Comparison of ENCODE assay signal across 8 cellular contexts in genomic region chr4:185142911-185143595, GRCh38. TPM values are rescaled to one million over a fixed set of nuclear protein-coding genes. Genes with fewer than 3 reads are reported as not detected.
A peak's percentile ranks its signal among the peaks of the same experiment; 100 is the strongest.
DNase-seq lines count a peak whose midpoint lies in the region; ATAC-seq and TF ChIP-seq lines count a peak whose summit lies in the region.

Gene SLC25A4 (plus strand): TSS chr4:185143266. CDS start chr4:185143373, 107 bp downstream.

- peak within 1 kb of the TSS; percentile 99 for H3K4me2 ChIP-seq in IMR-90 (ENCODE audit: low read depth, low read length)

- BruUV-seq in IMR-90 (replicated peaks; lab: Mats Ljungman, UMichigan), result no TSS peak

- intact Hi-C loops in IMR-90 (cut with micrococcal nuclease), result loop anchor here (2.0 to 10.0 kb wide), 4 partner anchors 40 to 899 kb away; no protein-coding TSS in a partner anchor

- TF ChIP-seq POLR2A in IMR-90 (IDR thresholded peaks at IDR 0.05; ENCODE audit: low read depth, low read length), result peak; percentile 92

- H4K91ac ChIP-seq in IMR-90 (ENCODE audit: insufficient read depth, low read depth, low read length), result no peak within 1 kb of the TSS

- H3K36me3 ChIP-seq in IMR-90 (ENCODE audit: control insufficient read depth, insufficient read depth, low read length) (peaks cover 2% of the 10 kb centered on the region; the same call in 1 of the 2 replicates), neuron (ENCODE audit: insufficient read depth, low read length) (peaks cover 10% of the 10 kb centered on the region)

- H4K8ac ChIP-seq in IMR-90 (ENCODE audit: low read depth in 2 of 2, low read length in 2 of 2), result peak within 1 kb of the TSS; percentile 73 to 83

- no peak within 1 kb of the TSS for H3K18ac ChIP-seq in IMR-90 (ENCODE audit: low read depth, low read length)

- peak within 1 kb of the TSS; percentile 46; the same call in 1 of the 2 replicates for H2BK120ac ChIP-seq in IMR-90 (ENCODE audit: low read depth, low read length)

- DNase-seq in DMS79 treated with DMSO at 0.1 percent for 48 hours (lab: John Stamatoyannopoulos, UW) (peak; percentile 39), IMR-90 (peak; percentile 62), SHP77 (lab: John Stamatoyannopoulos, UW) (peak; percentile 27 to 42), activated gamma-delta T cell treated with Interleukin-2 at 50 U/mL for 16 hours (peak; percentile 80), foreskin keratinocyte (peak in 1 of 2 donors; percentile 49)

- dilution Hi-C loops in IMR-90 (cut with HindIII; ENCODE audit: low sequenced_read_pairs, unreplicated experiment), result no loop called here

- CTCF ChIA-PET in IMR-90 (lab: Yijun Ruan, JAX), result interaction anchor here (0.6 to 1.7 kb wide), 4 partner anchors 9 to 54 kb away, joined by 3 to 7 read pairs (median 4); no protein-coding TSS in a partner anchor

- H3K9me1 ChIP-seq in IMR-90 (ENCODE audit: insufficient read depth, low read length), result no peaks in the 10 kb centered on the region

- peak within 1 kb of the TSS; percentile 76 for H3K9ac ChIP-seq in IMR-90 (ENCODE audit: low read depth, low read length)

- H3K79me1 ChIP-seq in IMR-90 (ENCODE audit: low read depth in 1 of 2, low read length in 2 of 2), result peaks cover 0 to 15% of the 10 kb centered on the region in 2 experiments; a peak in 3 of 4 replicates

- in situ Hi-C loops in IMR-90 (cut with MboI; ENCODE audit: low sequenced_read_pairs), result no loop called here

- H2AK9ac ChIP-seq in IMR-90 (replicated peaks; ENCODE audit: low read depth, low read length, poor library complexity), result peak within 1 kb of the TSS; percentile 91

- H3K4me1 ChIP-seq in IMR-90 (ENCODE audit: control insufficient read depth, insufficient read depth, low read length) (no peaks in the 10 kb centered on the region; the same call in 1 of the 2 replicates), foreskin keratinocyte (peaks cover 5% of the 10 kb centered on the region), neuron (ENCODE audit: insufficient read depth, low read length) (peaks cover 13% of the 10 kb centered on the region)

- 0 out of 2 replicates have a peak within 1 kb of the TSS, but pooled peaks have one; percentile 54 for H2AK5ac ChIP-seq in IMR-90 (ENCODE audit: low read depth, low read length)

- TF ChIP-seq CTCF in IMR-90 (conservative IDR thresholded peaks at IDR 0.05; ENCODE audit: low read depth, low read length) (peak; percentile 53), foreskin keratinocyte (conservative IDR thresholded peaks at IDR 0.05) (peak; percentile 55), subcutaneous adipose tissue (IDR thresholded peaks at IDR 0.05; ENCODE audit: low read depth) (no peak)

- H4K5ac ChIP-seq in IMR-90 (ENCODE audit: low read depth, low read length), result no peak within 1 kb of the TSS; the same call in 1 of the 2 replicates

- H3K4ac ChIP-seq in IMR-90 (ENCODE audit: low read depth, low read length), result peak within 1 kb of the TSS; percentile 59; the same call in 1 of the 2 replicates

- H2BK20ac ChIP-seq in IMR-90 (ENCODE audit: low read depth, low read length), result no peak within 1 kb of the TSS

- no peak within 1 kb of the TSS for H2BK5ac ChIP-seq in IMR-90 (ENCODE audit: low read depth, low read length, poor library complexity, severe bottlenecking)

- peak; percentile 96 for ATAC-seq in GM21515 (IDR thresholded peaks at IDR 0.05; ENCODE audit: unreplicated experiment)
- peak; percentile 98 for ATAC-seq in IMR-90 (ENCODE audit: low read depth)
- ATAC-seq in foreskin keratinocyte, result peak; percentile 91

- H3K56ac ChIP-seq in IMR-90 (ENCODE audit: extremely low read depth, insufficient read depth, low read length), result no peak within 1 kb of the TSS; the same call in 1 of the 2 replicates

- TF ChIP-seq RAD21 in IMR-90 (IDR thresholded peaks at IDR 0.05; ENCODE audit: low read length), result no peak; the same call in 1 of the 2 replicates

- peak within 1 kb of the TSS; percentile 83; the same call in 1 of the 2 replicates for H3K14ac ChIP-seq in IMR-90 (replicated peaks; ENCODE audit: low read depth, low read length)

- H3K27ac ChIP-seq in IMR-90 (ENCODE audit: insufficient read depth, low read length) (no peak within 1 kb of the TSS; the same call in 1 of the 2 replicates), foreskin keratinocyte (no peak within 1 kb of the TSS)

- peak within 1 kb of the TSS; percentile 81 for H3K4me3 ChIP-seq in IMR-90 (ENCODE audit: insufficient read depth, low read depth, low read length)
- H3K4me3 ChIP-seq in neuron (ENCODE audit: low read length), result peak within 1 kb of the TSS; percentile 75

- POLR2A ChIA-PET in IMR-90 (lab: Charles Lee; ENCODE audit: unreplicated experiment), result interaction anchor here (0.6 kb wide), 1 partner anchor 19 kb away, joined by 6 read pairs; no protein-coding TSS in a partner anchor

- H3K9me3 ChIP-seq in IMR-90 (ENCODE audit: control insufficient read depth, insufficient read depth, low read length) (no peaks in the 10 kb centered on the region), neuron (ENCODE audit: low read length) (no peaks in the 10 kb centered on the region)

- H3K27me3 ChIP-seq in IMR-90 (ENCODE audit: control insufficient read depth, insufficient read depth, low read length) (peaks cover 5% of the 10 kb centered on the region), foreskin keratinocyte (no peaks in the 10 kb centered on the region), neuron (ENCODE audit: insufficient read depth, low read length) (no peaks in the 10 kb centered on the region)

- no peaks in the 10 kb centered on the region; the same call in 1 of the 2 replicates for H4K20me1 ChIP-seq in IMR-90 (ENCODE audit: insufficient read depth, low read length)

- 2% methylated on average over 30 of the region's 87 CpGs; no CpG with 5 or more reads in 1 of the 2 experiments for WGBS in IMR-90 (ENCODE audit: extremely low coverage in 2 of 2, insufficient read length in 1 of 2), 2 experiments

- 0 out of 2 replicates have a peak within 1 kb of the TSS, but pooled peaks have one; percentile 64 for H3K23ac ChIP-seq in IMR-90 (ENCODE audit: low read depth, low read length)

- peak within 1 kb of the TSS; percentile 99 for H2AFZ ChIP-seq in IMR-90 (replicated peaks; ENCODE audit: low read length, poor library complexity)
- H2AFZ ChIP-seq in neuron (ENCODE audit: low read depth, low read length), result peak within 1 kb of the TSS; percentile 95

- H2BK15ac ChIP-seq in IMR-90 (ENCODE audit: low read depth, low read length), result no peak within 1 kb of the TSS

TF ChIP-seq in IMR-90, 13 proteins besides CTCF, POLR2A, EP300 and RAD21:
- TF ChIP-seq MXI1 (IDR thresholded peaks at IDR 0.05; ENCODE audit: borderline replicate concordance, low read depth, low read length) (peak; percentile 37; the same call in 1 of the 2 replicates), RFX5 (IDR thresholded peaks at IDR 0.05; ENCODE audit: low read depth, low read length) (no peak), MAZ (IDR thresholded peaks at IDR 0.05; ENCODE audit: borderline replicate concordance, low read depth, low read length) (peak; percentile 80; the same call in 1 of the 2 replicates), NFE2L2 (IDR thresholded peaks at IDR 0.05; ENCODE audit: low read depth, low read length) (no peak), RCOR1 (IDR thresholded peaks at IDR 0.05; ENCODE audit: insufficient replicate concordance, low read length) (peak; percentile 77), SMC3 (IDR thresholded peaks at IDR 0.05; ENCODE audit: low read depth, low read length) (no peak), CEBPB (IDR thresholded peaks at IDR 0.05; ENCODE audit: low read depth, low read length) (no peak), MAFK (IDR thresholded peaks at IDR 0.05; ENCODE audit: low read depth, low read length) (no peak), USF2 (IDR thresholded peaks at IDR 0.05; ENCODE audit: low read depth, low read length) (no peak)

RNA-seq across cellular contexts. Expression of gene SLC25A4, which starts in this region (rescaled TPM):
- 16.0 and 21.9 TPM in 2 replicates for total RNA-seq in IMR-90 (2012; rRNA removed)
- 19.9 and 21.6 TPM in 2 replicates for polyA plus RNA-seq in IMR-90 (2012; rRNA removed)
- 11.0 and 18.4 TPM in 2 replicates for polyA plus RNA-seq in IMR-90 (2012; cell fraction: cytosol; rRNA removed)
- polyA plus RNA-seq in IMR-90 (2012; cell fraction: nucleus; rRNA removed; ENCODE audit: low replicate concordance), result 27.6 and 29.2 TPM in 2 replicates
- total RNA-seq in foreskin keratinocyte, result 9.9 and 11.5 TPM in 2 replicates
- 13.4 and 13.5 TPM in 2 replicates for polyA plus RNA-seq in foreskin keratinocyte
- 10 to 100 TPM in 3 of 4 donors, 1 to 10 TPM in 1; 9.5 to 26.8 (median 18.2) TPM for total RNA-seq in subcutaneous adipose tissue
